ENCODE assay signal across 20 cellular contexts in the genomic region with DNA sequence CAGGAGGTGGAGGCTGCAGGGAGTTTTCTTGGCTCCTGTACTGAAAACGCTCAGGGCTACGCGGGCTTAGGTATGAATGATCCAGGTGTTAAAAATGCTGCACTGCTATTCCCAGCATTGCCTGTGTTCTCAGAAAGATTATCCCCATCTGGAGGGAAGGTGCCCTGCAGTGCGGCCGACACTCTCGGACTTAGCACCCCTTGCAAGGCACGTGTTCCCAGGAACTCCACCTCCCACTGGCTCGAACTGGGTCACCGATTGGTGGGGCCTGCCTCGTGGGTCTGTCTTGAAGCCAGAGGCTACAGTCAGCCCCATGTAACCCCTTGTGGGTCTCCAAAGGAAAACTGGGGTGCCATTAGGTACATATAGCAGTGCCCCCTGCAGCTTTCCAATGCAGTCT. TPM values are rescaled to one million over a fixed set of nuclear protein-coding genes. Genes with fewer than 3 reads are reported as not detected.
DNase-seq lines count a peak whose midpoint lies in the region; ATAC-seq and TF ChIP-seq lines count a peak whose summit lies in the region.
"Had no signal": no experiment of that assay in that cellular context is flagged by ENCODE, and none has a peak within 500 bp of the region (broad histone marks: within the 10 kb centered on the region; RNA-seq: fewer than 3 reads in every experiment).

No MANE protein-coding gene starts in this region.

- H3K4me1 ChIP-seq in sigmoid colon = peaks cover 0 to 17% (median 11%) of the 10 kb centered on the region in 4 donors

- WGBS in sigmoid colon, 2 donors = 67% methylated on average over 10 of the region's 10 CpGs

- intact Hi-C loops in Right ventricle myocardium inferior (cut with DNase I) = no loop called here
- intact Hi-C loops in Right ventricle myocardium superior (cut with DNase I) = no loop called here
- intact Hi-C loops in natural killer cell (cut with micrococcal nuclease) = no loop called here
- intact Hi-C loops in sigmoid colon (cut with DNase I) = no loop called here

- peaks cover 5% of the 10 kb centered on the region in 2 donors for H3K4me1 Mint-ChIP-seq in natural killer cell treated with Interleukin-12 subunit alpha and Interleukin-12 subunit beta and Interleukin-15 and Interleukin-18, amount 100 ng/mL, for 72 hours (ENCODE audit: low read depth in 2 of 2)
- H3K4me1 Mint-ChIP-seq in natural killer cell (peaks cover 8 to 14% of the 10 kb centered on the region in 2 donors), neural crest cell (peaks cover 9% of the 10 kb centered on the region)

- no peak for ATAC-seq in Right ventricle myocardium inferior
- ATAC-seq in Right ventricle myocardium superior (ENCODE audit: poor library complexity) = no peak
- no peak for ATAC-seq in natural killer cell treated with Interleukin-12 subunit alpha and Interleukin-12 subunit beta and Interleukin-15 and Interleukin-18, amount 100 ng/mL, for 72 hours
- no peak for ATAC-seq in natural killer cell

- no peak for TF ChIP-seq POLR2A in sigmoid colon (IDR thresholded peaks at IDR 0.05)

- H3K4me3 Mint-ChIP-seq in natural killer cell treated with Interleukin-12 subunit alpha and Interleukin-12 subunit beta and Interleukin-15 and Interleukin-18, amount 100 ng/mL, for 72 hours = no peak overlapping the region
- H3K4me3 Mint-ChIP-seq in natural killer cell = no peak overlapping the region
- H3K4me3 Mint-ChIP-seq in neural crest cell = peak overlapping the region; percentile 44
- H3K4me3 Mint-ChIP-seq: B cell, HFFc6 had no signal

- TF ChIP-seq CTCF in natural killer cell (IDR thresholded peaks at IDR 0.05) (no peak), neural crest cell (conservative IDR thresholded peaks at IDR 0.05) (no peak), sigmoid colon (IDR thresholded peaks at IDR 0.05) (no peak)

- no peaks in the 10 kb centered on the region for H3K9me3 Mint-ChIP-seq in natural killer cell treated with Interleukin-12 subunit alpha and Interleukin-12 subunit beta and Interleukin-15 and Interleukin-18, amount 100 ng/mL, for 72 hours
- no peaks in the 10 kb centered on the region for H3K9me3 Mint-ChIP-seq in natural killer cell
- no peaks in the 10 kb centered on the region for H3K9me3 Mint-ChIP-seq in neural crest cell
- H3K9me3 Mint-ChIP-seq: CD4-positive, CD25-positive, alpha-beta regulatory T cell; HFFc6 had no signal

- H3K36me3 Mint-ChIP-seq in natural killer cell treated with Interleukin-12 subunit alpha and Interleukin-12 subunit beta and Interleukin-15 and Interleukin-18, amount 100 ng/mL, for 72 hours = no peaks in the 10 kb centered on the region
- H3K36me3 Mint-ChIP-seq in natural killer cell = no peaks in the 10 kb centered on the region
- H3K36me3 Mint-ChIP-seq in neural crest cell (ENCODE audit: low read depth) = no peaks in the 10 kb centered on the region
- H3K36me3 Mint-ChIP-seq: CD4-positive, CD25-positive, alpha-beta regulatory T cell had no signal

- no peak overlapping the region for H3K4me3 ChIP-seq in sigmoid colon
- H3K4me3 ChIP-seq: BLaER1, HAP-1 had no signal

- H3K27me3 Mint-ChIP-seq in natural killer cell treated with Interleukin-12 subunit alpha and Interleukin-12 subunit beta and Interleukin-15 and Interleukin-18, amount 100 ng/mL, for 72 hours = no peaks in the 10 kb centered on the region
- H3K27me3 Mint-ChIP-seq in natural killer cell (ENCODE audit: low read depth in 2 of 2) = no peaks in the 10 kb centered on the region
- H3K27me3 Mint-ChIP-seq in neural crest cell (ENCODE audit: low read depth) = peaks cover 11% of the 10 kb centered on the region
- H3K27me3 Mint-ChIP-seq: B cell had no signal

- DNase-seq in Right ventricle myocardium inferior (ENCODE audit: missing footprints) (peak; percentile 25), Right ventricle myocardium superior (no peak), natural killer cell (no peak), neural crest cell (ENCODE audit: low read depth, low spot score) (no peak), mucosa of gallbladder (ENCODE audit: low spot score) (no peak), sigmoid colon (no peak)
- peak; percentile 56 for DNase-seq in natural killer cell treated with Interleukin-12 subunit alpha and Interleukin-12 subunit beta and Interleukin-15 and Interleukin-18, amount 100 ng/mL, for 72 hours (ENCODE audit: low spot score)
- DNase-seq: Calu3; CD4-positive, CD25-positive, alpha-beta regulatory T cell; COR-L47; DMS53; DMS79 treated with DMSO at 0.1 percent for 48 hours; GF-D8; GOT3; HFFc6 had no signal

- H3K27me3 ChIP-seq in sigmoid colon = no peaks in the 10 kb centered on the region
- H3K27me3 ChIP-seq: BLaER1 had no signal

- TF ChIP-seq EP300 in sigmoid colon (IDR thresholded peaks at IDR 0.05) = no peak

- H3K27ac ChIP-seq in sigmoid colon = no peak overlapping the region
- H3K27ac ChIP-seq: 22Rv1, BLaER1, C4-2B had no signal

- H3K9me3 ChIP-seq in sigmoid colon = no peaks in the 10 kb centered on the region
- H3K9me3 ChIP-seq: BLaER1, HAP-1 had no signal

- H3K36me3 ChIP-seq in sigmoid colon = no peaks in the 10 kb centered on the region
- H3K36me3 ChIP-seq: BLaER1, HAP-1 had no signal

- no peak overlapping the region for H3K27ac Mint-ChIP-seq in natural killer cell treated with Interleukin-12 subunit alpha and Interleukin-12 subunit beta and Interleukin-15 and Interleukin-18, amount 100 ng/mL, for 72 hours
- H3K27ac Mint-ChIP-seq in natural killer cell = no peak overlapping the region
- no peak overlapping the region for H3K27ac Mint-ChIP-seq in neural crest cell (ENCODE audit: unreplicated experiment)
- H3K27ac Mint-ChIP-seq: B cell; CD4-positive, CD25-positive, alpha-beta regulatory T cell; HFFc6 had no signal

RNA-seq across cellular contexts. Expression of gene ANO7, which starts 25.7 kb away (rescaled TPM):
- total RNA-seq in Right ventricle myocardium inferior (0.81 TPM), Right ventricle myocardium superior (0.35 TPM), natural killer cell (1 to 10 TPM in 2 of 3 donors, under 1 TPM in 1; 0.97 to 1.4 (median 1.1) TPM), neural crest cell (3.2 TPM in 2 replicates), mucosa of gallbladder (2.7 TPM), sigmoid colon (1 to 10 TPM in 1 of 4 donors, under 1 TPM in 1, not detected in 2; 0.41 to 1.7 TPM)
- total RNA-seq in natural killer cell treated with Interleukin-12 subunit alpha and Interleukin-12 subunit beta and Interleukin-15 and Interleukin-18, amount 100 ng/mL, for 72 hours = 1 to 10 TPM; 2.8 to 7.1 TPM
- polyA plus RNA-seq in sigmoid colon = 10 to 100 TPM in 1 of 3 donors, 1 to 10 TPM in 2; 3.9 to 39.2 (median 7.8) TPM
- polyA plus RNA-seq: CD4-positive, CD25-positive, alpha-beta regulatory T cell had no signal

Comparison
In these comparisons a context has a peak if more than half of its experiments do, and no peak if none do; other contexts are left out.
1. DNase-seq: peak in Right ventricle myocardium inferior (single experiment) and natural killer cell treated with Interleukin-12 subunit alpha and Interleukin-12 subunit beta and Interleukin-15 and Interleukin-18, amount 100 ng/mL, for 72 hours (single experiment); none in Right ventricle myocardium superior (single experiment), natural killer cell (single experiment), neural crest cell (single experiment), mucosa of gallbladder (single experiment) and sigmoid colon (single experiment).